ENCODE assay signal across 9 cellular contexts in the genomic region with DNA sequence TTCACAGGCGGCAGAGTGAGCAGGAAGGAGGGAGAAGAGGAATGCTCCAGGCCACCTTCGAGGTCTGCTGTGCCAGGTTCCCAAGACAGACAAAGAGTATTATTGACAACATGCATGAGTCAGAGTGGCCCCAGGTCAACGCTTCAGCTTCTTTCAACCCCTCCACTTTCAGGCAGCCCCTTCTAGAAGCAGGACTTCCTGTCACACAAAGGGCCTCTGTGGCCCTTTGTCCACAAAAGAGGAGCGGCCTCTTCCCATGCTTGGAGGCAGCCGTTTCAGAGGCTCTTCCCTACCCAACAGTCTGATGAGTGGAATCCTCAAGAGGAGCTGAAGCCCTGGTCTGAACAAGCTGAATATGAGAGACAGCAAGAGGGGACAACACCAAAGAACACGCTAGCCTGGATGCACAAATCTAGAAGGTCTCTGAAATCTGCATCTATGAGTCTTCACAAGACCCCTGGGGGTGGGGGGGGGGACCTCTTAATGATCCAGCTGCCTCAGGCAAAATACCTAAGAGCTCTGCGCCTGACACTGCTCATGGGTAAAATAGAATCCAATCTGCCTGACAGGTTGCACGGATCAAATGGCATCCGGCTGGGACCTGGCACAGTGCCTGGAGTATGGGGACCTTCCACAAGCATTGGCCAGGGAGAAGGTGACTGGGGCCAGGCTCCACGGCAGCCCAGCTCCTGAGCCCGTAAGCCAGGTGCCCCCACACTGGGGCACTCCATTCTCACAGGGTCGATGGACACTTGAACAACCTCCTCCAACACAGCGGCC.
DNase-seq lines count a peak whose midpoint lies in the region; ATAC-seq and TF ChIP-seq lines count a peak whose summit lies in the region.
"Had no signal": no experiment of that assay in that cellular context is flagged by ENCODE, and none has a peak within 500 bp of the region (broad histone marks: within the 10 kb centered on the region; RNA-seq: fewer than 3 reads in every experiment).

No MANE protein-coding gene starts in this region.

- H3K9me3 ChIP-seq in Panc1 (ENCODE audit: control insufficient read depth, insufficient read depth, low read depth, low read length) (no peaks in the 10 kb centered on the region), left ventricle myocardium inferior (replicated peaks) (no peaks in the 10 kb centered on the region)

- CTCF ChIA-PET in Panc1 (lab: Charles Lee): no interaction called here

- ATAC-seq in Panc1 (peak; percentile 75), GM18502 (IDR thresholded peaks at IDR 0.05; ENCODE audit: poor library complexity, unreplicated experiment) (no peak), HG03342 (IDR thresholded peaks at IDR 0.05; ENCODE audit: unreplicated experiment) (no peak)
- no peak for ATAC-seq in stimulated activated naive B cell treated with anti-CD40 and anti-IgM and Interleukin-4, amounts not matched to agents 10 μg/mL and 1 μg/mL and 100 μg/mL, for 72 hours (replicated peaks)

- H3K36me3 Mint-ChIP-seq in stimulated activated naive B cell treated with anti-CD40 and anti-IgM and Interleukin-4, amounts not matched to agents 10 μg/mL and 1 μg/mL and 100 μg/mL, for 72 hours: peaks cover 9 to 25% of the 10 kb centered on the region in 2 donors

- in situ Hi-C loops in Panc1 (cut with HindIII; ENCODE audit: low pct_unique_long_range_greater_than_20kb, low sequenced_read_pairs): no loop called here

- H3K27me3 ChIP-seq in Panc1 (ENCODE audit: control insufficient read depth, insufficient read depth, low read length) (no peaks in the 10 kb centered on the region), left ventricle myocardium inferior (ENCODE audit: low read depth) (no peaks in the 10 kb centered on the region)

- H3K4me1 Mint-ChIP-seq in stimulated activated naive B cell treated with anti-CD40 and anti-IgM and Interleukin-4, amounts not matched to agents 10 μg/mL and 1 μg/mL and 100 μg/mL, for 72 hours: peaks cover 30 to 35% of the 10 kb centered on the region in 2 donors

- H3K36me3 ChIP-seq in Panc1 (ENCODE audit: control insufficient read depth, insufficient read depth, low read length): no peaks in the 10 kb centered on the region
- no peaks in the 10 kb centered on the region for H3K36me3 ChIP-seq in left ventricle myocardium inferior

- H3K9me3 Mint-ChIP-seq in stimulated activated naive B cell treated with anti-CD40 and anti-IgM and Interleukin-4, amounts not matched to agents 10 μg/mL and 1 μg/mL and 100 μg/mL, for 72 hours: no peaks in the 10 kb centered on the region

- H3K4me3 ChIP-seq in Panc1 (ENCODE audit: low read depth in 2 of 2, low read length in 2 of 2) (peak overlapping the region in 1 of 2 experiments; percentile 5; a peak in 1 of 4 replicates), left ventricle myocardium inferior (no peak overlapping the region)

- H3K4me3 Mint-ChIP-seq in stimulated activated naive B cell treated with anti-CD40 and anti-IgM and Interleukin-4, amounts not matched to agents 10 μg/mL and 1 μg/mL and 100 μg/mL, for 72 hours: no peak overlapping the region

- intact Hi-C loops in Panc1 (cut with micrococcal nuclease; ENCODE audit: unreplicated experiment) (no loop called here), left ventricle myocardium inferior (cut with micrococcal nuclease) (no loop called here)

- no peak for TF ChIP-seq CTCF in Panc1 (IDR thresholded peaks at IDR 0.05)
- TF ChIP-seq CTCF in left ventricle myocardium inferior (IDR thresholded peaks at IDR 0.05; ENCODE audit: borderline replicate concordance): no peak

- BruUV-seq in Panc1 (replicated peaks; lab: Mats Ljungman, UMichigan): no TSS peak

- peaks cover 57% of the 10 kb centered on the region for H3K4me1 ChIP-seq in Panc1 (ENCODE audit: control insufficient read depth, insufficient read depth, low read length)
- H3K4me1 ChIP-seq in left ventricle myocardium inferior: peaks cover 100% of the 10 kb centered on the region

- H3K27ac Mint-ChIP-seq in stimulated activated naive B cell treated with anti-CD40 and anti-IgM and Interleukin-4, amounts not matched to agents 10 μg/mL and 1 μg/mL and 100 μg/mL, for 72 hours: peak overlapping the region; percentile 20

- H3K27ac ChIP-seq in Panc1 (ENCODE audit: low read length) (peak overlapping the region; percentile 48), left ventricle myocardium inferior (replicated peaks) (peak overlapping the region; percentile 95)

- POLR2A ChIA-PET in Panc1 (lab: Charles Lee): interaction anchor here (0.5 to 0.6 kb wide), 3 partner anchors 58 to 68 kb away, joined by 3 to 4 read pairs (median 3); partner anchors contain the start of gene PACSIN2

- DNase-seq in HK-2 (ENCODE audit: unreplicated experiment) (peak; percentile 37), Panc1 (ENCODE audit: low read depth, low spot score) (no peak), left ventricle myocardium inferior (peak; percentile 73), GOT3 (lab: John Stamatoyannopoulos, UW) (no peak), T-helper 1 cell (no peak)
- no peak for DNase-seq in stimulated activated naive B cell treated with anti-CD40 and anti-IgM and Interleukin-4, amounts not matched to agents 10 μg/mL and 1 μg/mL and 100 μg/mL, for 72 hours
- DNase-seq: stimulated activated CD4-positive, alpha-beta T cell treated with anti-CD3 and anti-CD28 coated beads, Interleukin-12 subunit alpha, Interleukin-12 subunit beta, amount 100 ng/mL, for 4 hours had no signal

- no peaks in the 10 kb centered on the region for H3K27me3 Mint-ChIP-seq in stimulated activated naive B cell treated with anti-CD40 and anti-IgM and Interleukin-4, amounts not matched to agents 10 μg/mL and 1 μg/mL and 100 μg/mL, for 72 hours

Comparison
In these comparisons a context has a peak if more than half of its experiments do, and no peak if none do; other contexts are left out.
1. DNase-seq: peak in HK-2 (single experiment) and left ventricle myocardium inferior (single experiment); none in Panc1 (single experiment), stimulated activated naive B cell treated with anti-CD40 and anti-IgM and Interleukin-4, amounts not matched to agents 10 μg/mL and 1 μg/mL and 100 μg/mL, for 72 hours (single experiment), GOT3 (single experiment) and T-helper 1 cell (0 of 5).